1 cellular context compared by ENCODE assay signal in the genomic region with DNA sequence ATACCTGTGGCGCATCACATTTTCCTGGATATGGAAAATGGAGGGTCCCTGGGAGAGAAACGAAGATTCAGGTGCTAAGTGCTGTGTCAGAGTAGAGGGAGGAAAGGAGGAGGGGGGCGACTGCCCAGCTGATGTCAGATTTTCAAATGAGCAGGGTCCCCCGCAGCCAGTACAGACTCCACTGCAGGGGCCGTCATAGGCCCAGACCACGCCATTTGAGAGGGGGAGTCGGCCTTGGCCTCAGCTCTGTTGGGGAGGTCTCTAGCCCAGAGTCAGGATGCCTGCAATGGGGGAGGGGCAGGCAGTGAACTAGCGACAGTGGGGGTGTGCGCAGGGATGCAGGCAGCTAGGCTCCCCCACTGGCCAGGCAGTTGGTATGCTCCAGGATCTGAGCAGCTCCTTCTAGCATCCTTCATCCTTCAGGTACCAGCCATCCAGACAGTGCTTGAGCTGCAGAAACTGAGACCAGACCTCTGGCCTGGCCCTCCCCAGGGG.
TF ChIP-seq lines count a peak whose summit lies in the region.

Gene BSCL2, minus strand, starts transcription at position 148 of the 495 bp plus-strand sequence. CDS start 229 bp downstream, outside the sequence.
Gene GNG3, plus strand, starts transcription at position 400 of the 495 bp plus-strand sequence. CDS start 620 bp downstream, outside the sequence.

TF ChIP-seq in WTC11, 78 proteins besides CTCF, POLR2A, EP300 and RAD21 (continued from another document and continues in another):
- no peak for TF ChIP-seq EMX1 (CRISPR knock-in tag; IDR thresholded peaks at IDR 0.05)
- TF ChIP-seq NR3C1 (CRISPR knock-in tag; conservative IDR thresholded peaks at IDR 0.05; ENCODE audit: low read depth): no peak
- TF ChIP-seq IRF1 (CRISPR knock-in tag; IDR thresholded peaks at IDR 0.05): no peak
- TF ChIP-seq ZNF263 (CRISPR knock-in tag; IDR thresholded peaks at IDR 0.05; ENCODE audit: low read depth): no peak
- TF ChIP-seq ZNF138 (CRISPR knock-in tag; conservative IDR thresholded peaks at IDR 0.05): no peak
- no peak for TF ChIP-seq FOXJ3 (CRISPR knock-in tag; IDR thresholded peaks at IDR 0.05; ENCODE audit: borderline replicate concordance)
- TF ChIP-seq NFYB (CRISPR knock-in tag; conservative IDR thresholded peaks at IDR 0.05; ENCODE audit: low read depth): no peak
- TF ChIP-seq ATF6 (CRISPR knock-in tag; IDR thresholded peaks at IDR 0.05): no peak
- no peak for TF ChIP-seq ZSCAN18 (CRISPR knock-in tag; IDR thresholded peaks at IDR 0.05)
- peak; percentile 90 for TF ChIP-seq SP1 (CRISPR knock-in tag; conservative IDR thresholded peaks at IDR 0.05)
- TF ChIP-seq ZNF423 (CRISPR knock-in tag; IDR thresholded peaks at IDR 0.05): no peak
- peak; percentile 77 for TF ChIP-seq NFE2L1 (CRISPR knock-in tag; IDR thresholded peaks at IDR 0.05)
- TF ChIP-seq, protein P1, sequence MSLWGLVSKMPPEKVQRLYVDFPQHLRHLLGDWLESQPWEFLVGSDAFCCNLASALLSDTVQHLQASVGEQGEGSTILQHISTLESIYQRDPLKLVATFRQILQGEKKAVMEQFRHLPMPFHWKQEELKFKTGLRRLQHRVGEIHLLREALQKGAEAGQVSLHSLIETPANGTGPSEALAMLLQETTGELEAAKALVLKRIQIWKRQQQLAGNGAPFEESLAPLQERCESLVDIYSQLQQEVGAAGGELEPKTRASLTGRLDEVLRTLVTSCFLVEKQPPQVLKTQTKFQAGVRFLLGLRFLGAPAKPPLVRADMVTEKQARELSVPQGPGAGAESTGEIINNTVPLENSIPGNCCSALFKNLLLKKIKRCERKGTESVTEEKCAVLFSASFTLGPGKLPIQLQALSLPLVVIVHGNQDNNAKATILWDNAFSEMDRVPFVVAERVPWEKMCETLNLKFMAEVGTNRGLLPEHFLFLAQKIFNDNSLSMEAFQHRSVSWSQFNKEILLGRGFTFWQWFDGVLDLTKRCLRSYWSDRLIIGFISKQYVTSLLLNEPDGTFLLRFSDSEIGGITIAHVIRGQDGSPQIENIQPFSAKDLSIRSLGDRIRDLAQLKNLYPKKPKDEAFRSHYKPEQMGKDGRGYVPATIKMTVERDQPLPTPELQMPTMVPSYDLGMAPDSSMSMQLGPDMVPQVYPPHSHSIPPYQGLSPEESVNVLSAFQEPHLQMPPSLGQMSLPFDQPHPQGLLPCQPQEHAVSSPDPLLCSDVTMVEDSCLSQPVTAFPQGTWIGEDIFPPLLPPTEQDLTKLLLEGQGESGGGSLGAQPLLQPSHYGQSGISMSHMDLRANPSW (CRISPR knock-in tag; conservative IDR thresholded peaks at IDR 0.05; ENCODE audit: low read depth): no peak
- no peak; the same call in 1 of the 2 replicates for TF ChIP-seq SMAD3 (CRISPR knock-in tag; IDR thresholded peaks at IDR 0.05; ENCODE audit: borderline replicate concordance)
- TF ChIP-seq JUN (CRISPR knock-in tag; IDR thresholded peaks at IDR 0.05): no peak
- TF ChIP-seq GABPB1 (CRISPR knock-in tag; IDR thresholded peaks at IDR 0.05): no peak
- TF ChIP-seq ELF4 (CRISPR knock-in tag; IDR thresholded peaks at IDR 0.05; ENCODE audit: low read depth): no peak
- no peak for TF ChIP-seq ZNF396 (CRISPR knock-in tag; IDR thresholded peaks at IDR 0.05; ENCODE audit: borderline replicate concordance)
- TF ChIP-seq, protein P2, sequence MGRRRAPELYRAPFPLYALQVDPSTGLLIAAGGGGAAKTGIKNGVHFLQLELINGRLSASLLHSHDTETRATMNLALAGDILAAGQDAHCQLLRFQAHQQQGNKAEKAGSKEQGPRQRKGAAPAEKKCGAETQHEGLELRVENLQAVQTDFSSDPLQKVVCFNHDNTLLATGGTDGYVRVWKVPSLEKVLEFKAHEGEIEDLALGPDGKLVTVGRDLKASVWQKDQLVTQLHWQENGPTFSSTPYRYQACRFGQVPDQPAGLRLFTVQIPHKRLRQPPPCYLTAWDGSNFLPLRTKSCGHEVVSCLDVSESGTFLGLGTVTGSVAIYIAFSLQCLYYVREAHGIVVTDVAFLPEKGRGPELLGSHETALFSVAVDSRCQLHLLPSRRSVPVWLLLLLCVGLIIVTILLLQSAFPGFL (CRISPR knock-in tag; IDR thresholded peaks at IDR 0.05; ENCODE audit: borderline replicate concordance): no peak
- TF ChIP-seq FOXP1 (CRISPR knock-in tag; IDR thresholded peaks at IDR 0.05; ENCODE audit: borderline replicate concordance): peak; percentile 46; the same call in 1 of the 2 replicates
- TF ChIP-seq E2F4 (CRISPR knock-in tag; IDR thresholded peaks at IDR 0.05; ENCODE audit: borderline replicate concordance, low read depth): no peak
- no peak for TF ChIP-seq USF1 (CRISPR knock-in tag; IDR thresholded peaks at IDR 0.05)
- TF ChIP-seq, protein P3, sequence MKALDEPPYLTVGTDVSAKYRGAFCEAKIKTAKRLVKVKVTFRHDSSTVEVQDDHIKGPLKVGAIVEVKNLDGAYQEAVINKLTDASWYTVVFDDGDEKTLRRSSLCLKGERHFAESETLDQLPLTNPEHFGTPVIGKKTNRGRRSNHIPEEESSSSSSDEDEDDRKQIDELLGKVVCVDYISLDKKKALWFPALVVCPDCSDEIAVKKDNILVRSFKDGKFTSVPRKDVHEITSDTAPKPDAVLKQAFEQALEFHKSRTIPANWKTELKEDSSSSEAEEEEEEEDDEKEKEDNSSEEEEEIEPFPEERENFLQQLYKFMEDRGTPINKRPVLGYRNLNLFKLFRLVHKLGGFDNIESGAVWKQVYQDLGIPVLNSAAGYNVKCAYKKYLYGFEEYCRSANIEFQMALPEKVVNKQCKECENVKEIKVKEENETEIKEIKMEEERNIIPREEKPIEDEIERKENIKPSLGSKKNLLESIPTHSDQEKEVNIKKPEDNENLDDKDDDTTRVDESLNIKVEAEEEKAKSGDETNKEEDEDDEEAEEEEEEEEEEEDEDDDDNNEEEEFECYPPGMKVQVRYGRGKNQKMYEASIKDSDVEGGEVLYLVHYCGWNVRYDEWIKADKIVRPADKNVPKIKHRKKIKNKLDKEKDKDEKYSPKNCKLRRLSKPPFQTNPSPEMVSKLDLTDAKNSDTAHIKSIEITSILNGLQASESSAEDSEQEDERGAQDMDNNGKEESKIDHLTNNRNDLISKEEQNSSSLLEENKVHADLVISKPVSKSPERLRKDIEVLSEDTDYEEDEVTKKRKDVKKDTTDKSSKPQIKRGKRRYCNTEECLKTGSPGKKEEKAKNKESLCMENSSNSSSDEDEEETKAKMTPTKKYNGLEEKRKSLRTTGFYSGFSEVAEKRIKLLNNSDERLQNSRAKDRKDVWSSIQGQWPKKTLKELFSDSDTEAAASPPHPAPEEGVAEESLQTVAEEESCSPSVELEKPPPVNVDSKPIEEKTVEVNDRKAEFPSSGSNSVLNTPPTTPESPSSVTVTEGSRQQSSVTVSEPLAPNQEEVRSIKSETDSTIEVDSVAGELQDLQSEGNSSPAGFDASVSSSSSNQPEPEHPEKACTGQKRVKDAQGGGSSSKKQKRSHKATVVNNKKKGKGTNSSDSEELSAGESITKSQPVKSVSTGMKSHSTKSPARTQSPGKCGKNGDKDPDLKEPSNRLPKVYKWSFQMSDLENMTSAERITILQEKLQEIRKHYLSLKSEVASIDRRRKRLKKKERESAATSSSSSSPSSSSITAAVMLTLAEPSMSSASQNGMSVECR (CRISPR knock-in tag; IDR thresholded peaks at IDR 0.05; ENCODE audit: borderline replicate concordance): peak; percentile 92; the same call in 1 of the 2 replicates
- TF ChIP-seq NFATC4 (CRISPR knock-in tag; IDR thresholded peaks at IDR 0.05): no peak
- TF ChIP-seq ZNF425 (CRISPR knock-in tag; conservative IDR thresholded peaks at IDR 0.05): no peak
- no peak for TF ChIP-seq CREB1 (CRISPR knock-in tag; IDR thresholded peaks at IDR 0.05)
- no peak for TF ChIP-seq ZNF232 (CRISPR knock-in tag; IDR thresholded peaks at IDR 0.05)
- no peak for TF ChIP-seq HMGXB4 (CRISPR knock-in tag; IDR thresholded peaks at IDR 0.05)
- no peak for TF ChIP-seq ZNF219 (CRISPR knock-in tag; IDR thresholded peaks at IDR 0.05; ENCODE audit: borderline replicate concordance)
- TF ChIP-seq FOXK1 (CRISPR knock-in tag; IDR thresholded peaks at IDR 0.05): peak; percentile 87
- TF ChIP-seq RORB (CRISPR knock-in tag; IDR thresholded peaks at IDR 0.05): no peak
- TF ChIP-seq, protein P4, sequence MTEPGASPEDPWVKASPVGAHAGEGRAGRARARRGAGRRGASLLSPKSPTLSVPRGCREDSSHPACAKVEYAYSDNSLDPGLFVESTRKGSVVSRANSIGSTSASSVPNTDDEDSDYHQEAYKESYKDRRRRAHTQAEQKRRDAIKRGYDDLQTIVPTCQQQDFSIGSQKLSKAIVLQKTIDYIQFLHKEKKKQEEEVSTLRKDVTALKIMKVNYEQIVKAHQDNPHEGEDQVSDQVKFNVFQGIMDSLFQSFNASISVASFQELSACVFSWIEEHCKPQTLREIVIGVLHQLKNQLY (CRISPR knock-in tag; IDR thresholded peaks at IDR 0.05): no peak
- no peak for TF ChIP-seq GTF2I (CRISPR knock-in tag; conservative IDR thresholded peaks at IDR 0.05)
- peak; percentile 91; the same call in 1 of the 2 replicates for TF ChIP-seq ZBTB21 (CRISPR knock-in tag; IDR thresholded peaks at IDR 0.05; ENCODE audit: borderline replicate concordance)
